10 cellular contexts compared by ENCODE assay signal in genomic region chr1:21904725-21905520, GRCh38. TPM values are rescaled to one million over a fixed set of nuclear protein-coding genes. Genes with fewer than 3 reads are reported as not detected.
DNase-seq lines count a peak whose midpoint lies in the region; ATAC-seq and TF ChIP-seq lines count a peak whose summit lies in the region.
"Had no signal": no experiment of that assay in that cellular context is flagged by ENCODE, and none has a peak within 500 bp of the region (broad histone marks: within the 10 kb centered on the region; RNA-seq: fewer than 3 reads in every experiment).

No MANE protein-coding gene starts in this region.

- peak overlapping the region; percentile 88 for H3K27ac ChIP-seq in suprapubic skin
- H3K27ac ChIP-seq: ovary had no signal

- no peak overlapping the region for H3K4me3 ChIP-seq in suprapubic skin
- H3K4me3 ChIP-seq: ovary had no signal

- ATAC-seq in activated naive CD8-positive, alpha-beta T cell treated with anti-CD3 and anti-CD28 coated beads, Interleukin-2, amount 50 U/mL, for 24 hours = peak; percentile 48
- ATAC-seq in HG03095 (IDR thresholded peaks at IDR 0.05; ENCODE audit: unreplicated experiment) = no peak
- no peak for ATAC-seq in GM21723 (IDR thresholded peaks at IDR 0.05; ENCODE audit: unreplicated experiment)

- no peaks in the 10 kb centered on the region for H3K36me3 ChIP-seq in suprapubic skin
- H3K36me3 ChIP-seq: ovary had no signal

- TF ChIP-seq EP300 in suprapubic skin (IDR thresholded peaks at IDR 0.05) = no peak

- no peaks in the 10 kb centered on the region for H3K27me3 ChIP-seq in suprapubic skin
- H3K27me3 ChIP-seq: ovary had no signal

- H3K36me3 Mint-ChIP-seq in activated naive CD8-positive, alpha-beta T cell treated with anti-CD3 and anti-CD28 coated beads, Interleukin-2, amount 50 U/mL, for 24 hours (ENCODE audit: low read depth) = no peaks in the 10 kb centered on the region

- H3K9me3 ChIP-seq in suprapubic skin = no peaks in the 10 kb centered on the region
- H3K9me3 ChIP-seq: ovary had no signal

- TF ChIP-seq CTCF in suprapubic skin (IDR thresholded peaks at IDR 0.05) = no peak

- H3K4me1 ChIP-seq in suprapubic skin = peaks cover 100% of the 10 kb centered on the region

- no peak for TF ChIP-seq POLR2A in suprapubic skin (IDR thresholded peaks at IDR 0.05)

- no peak overlapping the region for H3K4me3 Mint-ChIP-seq in activated naive CD8-positive, alpha-beta T cell treated with anti-CD3 and anti-CD28 coated beads, Interleukin-2, amount 50 U/mL, for 24 hours

- peaks cover 30% of the 10 kb centered on the region for H3K4me1 Mint-ChIP-seq in activated naive CD8-positive, alpha-beta T cell treated with anti-CD3 and anti-CD28 coated beads, Interleukin-2, amount 50 U/mL, for 24 hours

- 56% methylated on average over 18 of the region's 22 CpGs for WGBS in suprapubic skin

- H3K9me3 Mint-ChIP-seq in activated naive CD8-positive, alpha-beta T cell treated with anti-CD3 and anti-CD28 coated beads, Interleukin-2, amount 50 U/mL, for 24 hours = no peaks in the 10 kb centered on the region

- peak overlapping the region; percentile 68 for H3K27ac Mint-ChIP-seq in activated naive CD8-positive, alpha-beta T cell treated with anti-CD3 and anti-CD28 coated beads, Interleukin-2, amount 50 U/mL, for 24 hours

- H3K27me3 Mint-ChIP-seq in activated naive CD8-positive, alpha-beta T cell treated with anti-CD3 and anti-CD28 coated beads, Interleukin-2, amount 50 U/mL, for 24 hours = no peaks in the 10 kb centered on the region

- DNase-seq in activated T-cell treated with anti-CD3 and anti-CD28 coated beads for 4 hours (peak; percentile 35), kidney glomerular epithelial cell (lab: John Stamatoyannopoulos, UW) (peak; percentile 67), suprapubic skin (ENCODE audit: low spot score in 2 of 2) (peak in 1 of 2 donors; percentile 86)
- DNase-seq in activated T-cell treated with anti-CD3 and anti-CD28 coated beads, Interleukin-2, amount 50 U/mL, for 1 hour = no peak
- peak; percentile 54 for DNase-seq in activated naive CD8-positive, alpha-beta T cell treated with anti-CD3 and anti-CD28 coated beads, Interleukin-2, amount 50 U/mL, for 24 hours
- DNase-seq in activated CD4-positive, CD25-positive, alpha-beta regulatory T cell treated with anti-CD3 and anti-CD28 coated beads, Interleukin-2, amount 50 U/mL, for 72 hours = no peak
- DNase-seq: DND-41 had no signal

RNA-seq across cellular contexts. Expression of gene HSPG2, which starts 32.2 kb away (rescaled TPM):
- total RNA-seq in suprapubic skin = 100 to 1,000 TPM in 3 of 4 donors, 10 to 100 TPM in 1; 97.5 to 164 (median 131) TPM

Comparison
In these comparisons a context has a peak if more than half of its experiments do, and no peak if none do; other contexts are left out.
1. DNase-seq: peak in activated T-cell treated with anti-CD3 and anti-CD28 coated beads for 4 hours (single experiment), activated naive CD8-positive, alpha-beta T cell treated with anti-CD3 and anti-CD28 coated beads, Interleukin-2, amount 50 U/mL, for 24 hours (single experiment) and kidney glomerular epithelial cell (single experiment); none in activated T-cell treated with anti-CD3 and anti-CD28 coated beads, Interleukin-2, amount 50 U/mL, for 1 hour (single experiment) and activated CD4-positive, CD25-positive, alpha-beta regulatory T cell treated with anti-CD3 and anti-CD28 coated beads, Interleukin-2, amount 50 U/mL, for 72 hours (single experiment).